ENCODE assay signal across 25 cellular contexts in genomic region chr4:3034231-3034630, GRCh38. TPM values are rescaled to one million over a fixed set of nuclear protein-coding genes. Genes with fewer than 3 reads are reported as not detected.
"Had no signal": no experiment of that assay in that cellular context is flagged by ENCODE, and none has a peak within 500 bp of the region (broad histone marks: within the 10 kb centered on the region; RNA-seq: fewer than 3 reads in every experiment).

No MANE protein-coding gene starts in this region.

- ATAC-seq: activated CD8-positive, alpha-beta memory T cell treated with anti-CD3 and anti-CD28 coated beads, Interleukin-2, amount 10 ng/mL, durations not matched to agents 7 days and 5 days; activated CD8-positive, alpha-beta T cell treated with anti-CD3 and anti-CD28 coated beads, Interleukin-2, amount 10 ng/mL, durations not matched to agents 7 days and 5 days; PC-3 had no signal

- H3K36me3 Mint-ChIP-seq: activated CD8-positive, alpha-beta memory T cell treated with anti-CD3 and anti-CD28 coated beads, Interleukin-2, amount 10 ng/mL, durations not matched to agents 7 days and 5 days; activated naive CD8-positive, alpha-beta T cell treated with anti-CD3 and anti-CD28 coated beads, Interleukin-2, amount 10 ng/mL, durations not matched to agents 7 days and 5 days had no signal

- H3K4me3 ChIP-seq: adrenal gland had no signal

- H3K9me3 Mint-ChIP-seq: activated naive CD8-positive, alpha-beta T cell treated with anti-CD3 and anti-CD28 coated beads, Interleukin-2, amount 10 ng/mL, durations not matched to agents 7 days and 5 days; activated T-cell treated with anti-CD3 and anti-CD28 coated beads, Interleukin-2, amount 50 U/mL, for 24 hours; activated T-helper 1 cell treated with anti-CD3 and anti-CD28 coated beads, Interleukin-12 subunit alpha, Interleukin-12 subunit beta, Interleukin-2, Interleukin-4 antibody, amounts not matched to agents 30 ng/mL and 10 ng/mL and 1 ng/mL, durations not matched to agents 14 hours and 24 hours and 36 hours; T-helper 1 cell treated with Interleukin-12 subunit alpha and Interleukin-12 subunit beta and Interleukin-4 antibody, amounts not matched to agents 30 μg/mL and 1 μg/mL, for 36 hours had no signal

- FAIRE-seq: RCC 7860 had no signal

- H3K36me3 ChIP-seq: adrenal gland had no signal

- H3K4me3 Mint-ChIP-seq: activated CD8-positive, alpha-beta memory T cell treated with anti-CD3 and anti-CD28 coated beads, Interleukin-2, amount 10 ng/mL, durations not matched to agents 7 days and 5 days; activated CD8-positive, alpha-beta T cell treated with anti-CD3 and anti-CD28 coated beads, Interleukin-2, amount 10 ng/mL, durations not matched to agents 7 days and 5 days; activated naive CD8-positive, alpha-beta T cell treated with anti-CD3 and anti-CD28 coated beads, Interleukin-2, amount 10 ng/mL, durations not matched to agents 7 days and 5 days; activated T-cell treated with anti-CD3 and anti-CD28 coated beads, Interleukin-2, amount 50 U/mL, for 24 hours; activated T-helper 1 cell treated with anti-CD3 and anti-CD28 coated beads, Interleukin-12 subunit alpha, Interleukin-12 subunit beta, Interleukin-2, Interleukin-4 antibody, amounts not matched to agents 30 ng/mL and 10 ng/mL and 1 ng/mL, durations not matched to agents 14 hours and 24 hours and 36 hours; T-helper 1 cell treated with Interleukin-12 subunit alpha and Interleukin-12 subunit beta and Interleukin-4 antibody, amounts not matched to agents 30 μg/mL and 1 μg/mL, for 36 hours had no signal

- H3K27ac ChIP-seq: adrenal gland, KMS-11 had no signal

- H3K9me3 ChIP-seq: adrenal gland had no signal

- H3K27me3 ChIP-seq: adrenal gland had no signal

- DNase-seq: activated CD4-positive, alpha-beta T cell treated with anti-CD3 and anti-CD28 coated beads for 48 hours; activated CD4-positive, alpha-beta T cell treated with anti-CD3 and anti-CD28 coated beads, Interleukin-2, amount 50 U/mL, for 4 hours; activated CD4-positive, CD25-positive, alpha-beta regulatory T cell treated with anti-CD3 and anti-CD28 coated beads, Interleukin-2, amount 50 U/mL, for 72 hours; activated CD8-positive, alpha-beta memory T cell treated with anti-CD3 and anti-CD28 coated beads, Interleukin-2, amount 10 ng/mL, durations not matched to agents 7 days and 5 days; activated CD8-positive, alpha-beta T cell treated with anti-CD3 and anti-CD28 coated beads, Interleukin-2, amount 10 ng/mL, durations not matched to agents 7 days and 5 days; activated effector memory CD4-positive, alpha-beta T cell treated with Interleukin-2 at 50 U/mL for 16 hours; activated naive CD4-positive, alpha-beta T cell; activated naive CD8-positive, alpha-beta T cell treated with anti-CD3 and anti-CD28 coated beads, Interleukin-2, amount 10 ng/mL, durations not matched to agents 7 days and 5 days; activated T-cell treated with anti-CD3 and anti-CD28 coated beads, Interleukin-2, amount 50 U/mL, for 24 hours; adrenal gland; anterior cingulate cortex; central memory CD4-positive, alpha-beta T cell; NCI-H1105 treated with DMSO at 0.1 percent for 48 hours; NCI-H1436 treated with DMSO at 0.1 percent for 48 hours; NCI-H187; NCI-H2081 treated with DMSO at 0.1 percent for 48 hours; NCI-H446; NCI-H524; PC-3; SHP77 treated with DMSO at 0.1 percent for 48 hours had no signal

- H3K27ac Mint-ChIP-seq: activated CD8-positive, alpha-beta memory T cell treated with anti-CD3 and anti-CD28 coated beads, Interleukin-2, amount 10 ng/mL, durations not matched to agents 7 days and 5 days; activated CD8-positive, alpha-beta T cell treated with anti-CD3 and anti-CD28 coated beads, Interleukin-2, amount 10 ng/mL, durations not matched to agents 7 days and 5 days; activated naive CD8-positive, alpha-beta T cell treated with anti-CD3 and anti-CD28 coated beads, Interleukin-2, amount 10 ng/mL, durations not matched to agents 7 days and 5 days; activated T-cell treated with anti-CD3 and anti-CD28 coated beads, Interleukin-2, amount 50 U/mL, for 24 hours; activated T-helper 1 cell treated with anti-CD3 and anti-CD28 coated beads, Interleukin-12 subunit alpha, Interleukin-12 subunit beta, Interleukin-2, Interleukin-4 antibody, amounts not matched to agents 30 ng/mL and 10 ng/mL and 1 ng/mL, durations not matched to agents 14 hours and 24 hours and 36 hours; T-helper 1 cell treated with Interleukin-12 subunit alpha and Interleukin-12 subunit beta and Interleukin-4 antibody, amounts not matched to agents 30 μg/mL and 1 μg/mL, for 36 hours had no signal

- H3K9ac ChIP-seq: KMS-11 had no signal

- H3K4me2 ChIP-seq: KMS-11 had no signal

RNA-seq across cellular contexts. Expression of gene HTT-AS, which starts 40.1 kb away (rescaled TPM):
- total RNA-seq: activated CD8-positive, alpha-beta memory T cell treated with anti-CD3 and anti-CD28 coated beads, Interleukin-2, amount 10 ng/mL, durations not matched to agents 7 days and 5 days; activated CD8-positive, alpha-beta T cell treated with anti-CD3 and anti-CD28 coated beads, Interleukin-2, amount 10 ng/mL, durations not matched to agents 7 days and 5 days; activated naive CD8-positive, alpha-beta T cell treated with anti-CD3 and anti-CD28 coated beads, Interleukin-2, amount 10 ng/mL, durations not matched to agents 7 days and 5 days; activated T-helper 1 cell treated with anti-CD3 and anti-CD28 coated beads, Interleukin-12 subunit alpha, Interleukin-12 subunit beta, Interleukin-2, Interleukin-4 antibody, amounts not matched to agents 30 ng/mL and 10 ng/mL and 1 ng/mL, durations not matched to agents 14 hours and 24 hours and 36 hours; adrenal gland; PC-3; SK-MEL-5 had no signal
- polyA plus RNA-seq: adrenal gland had no signal
